In genomic region chrX:19904778-19905367, GRCh38 we compare ENCODE assay signal across 7 cellular contexts. TPM values are rescaled to one million over a fixed set of nuclear protein-coding genes. Genes with fewer than 3 reads are reported as not detected.
A peak's percentile ranks its signal among the peaks of the same experiment; 100 is the strongest.
DNase-seq lines count a peak whose midpoint lies in the region; ATAC-seq, FAIRE-seq and TF ChIP-seq lines count a peak whose summit lies in the region.

No MANE protein-coding gene starts in this region.

- no peak for TF ChIP-seq POLR2A in Peyer's patch (IDR thresholded peaks at IDR 0.05)

- FAIRE-seq in colon (lab: Jason Lieb, UNC), result peak; percentile 38

- H3K9me3 ChIP-seq in Peyer's patch (no peaks in the 10 kb centered on the region), lower lobe of right lung (no peaks in the 10 kb centered on the region)

- H3K4me3 ChIP-seq in Peyer's patch, result no peak overlapping the region
- H3K4me3 ChIP-seq in lower lobe of right lung, result no peak overlapping the region

- TF ChIP-seq CTCF in Peyer's patch (IDR thresholded peaks at IDR 0.05) (peak; percentile 28 to 69 (median 52)), lower lobe of right lung (IDR thresholded peaks at IDR 0.05) (peak; percentile 67)

- H3K27me3 ChIP-seq in Peyer's patch (no peaks in the 10 kb centered on the region), lower lobe of right lung (ENCODE audit: low read depth) (no peaks in the 10 kb centered on the region)

- in situ Hi-C loops in KBM-7 (cut with MboI; ENCODE audit: low pct_unique_long_range_greater_than_20kb, low sequenced_read_pairs), result loop anchor here (10.0 kb wide), 1 partner anchor 170 kb away; no protein-coding TSS in a partner anchor

- H3K27ac ChIP-seq in Peyer's patch (no peak overlapping the region), lower lobe of right lung (no peak overlapping the region)

- DNase-seq in DMS79 treated with DMSO at 0.1 percent for 48 hours (lab: John Stamatoyannopoulos, UW) (peak; percentile 3), KBM-7 (peak; percentile 79), Peyer's patch (peak in 1 of 3 donors; percentile 50), lower lobe of right lung (no peak)

- peak; percentile 91 for ATAC-seq in GM19351 (IDR thresholded peaks at IDR 0.05; ENCODE audit: unreplicated experiment)
- peak; percentile 64 to 82 for ATAC-seq in lower lobe of right lung
- ATAC-seq in HG03457 (IDR thresholded peaks at IDR 0.05; ENCODE audit: unreplicated experiment), result no peak

- no peaks in the 10 kb centered on the region for H3K4me1 ChIP-seq in Peyer's patch
- H3K4me1 ChIP-seq in lower lobe of right lung, result no peaks in the 10 kb centered on the region

- intact Hi-C loops in lower lobe of right lung (cut with DNase I), result no loop called here

- H3K36me3 ChIP-seq in Peyer's patch (no peaks in the 10 kb centered on the region), lower lobe of right lung (no peaks in the 10 kb centered on the region)

RNA-seq across cellular contexts. Expression of gene SH3KBP1, which starts 17.5 kb away (rescaled TPM):
- total RNA-seq in Peyer's patch (10 to 100 TPM in 2 of 4 donors, 1 to 10 TPM in 2; 8.8 to 27.2 (median 13.3) TPM), lower lobe of right lung (49.4 TPM)
